8 cellular contexts compared by ENCODE assay signal in the genomic region with DNA sequence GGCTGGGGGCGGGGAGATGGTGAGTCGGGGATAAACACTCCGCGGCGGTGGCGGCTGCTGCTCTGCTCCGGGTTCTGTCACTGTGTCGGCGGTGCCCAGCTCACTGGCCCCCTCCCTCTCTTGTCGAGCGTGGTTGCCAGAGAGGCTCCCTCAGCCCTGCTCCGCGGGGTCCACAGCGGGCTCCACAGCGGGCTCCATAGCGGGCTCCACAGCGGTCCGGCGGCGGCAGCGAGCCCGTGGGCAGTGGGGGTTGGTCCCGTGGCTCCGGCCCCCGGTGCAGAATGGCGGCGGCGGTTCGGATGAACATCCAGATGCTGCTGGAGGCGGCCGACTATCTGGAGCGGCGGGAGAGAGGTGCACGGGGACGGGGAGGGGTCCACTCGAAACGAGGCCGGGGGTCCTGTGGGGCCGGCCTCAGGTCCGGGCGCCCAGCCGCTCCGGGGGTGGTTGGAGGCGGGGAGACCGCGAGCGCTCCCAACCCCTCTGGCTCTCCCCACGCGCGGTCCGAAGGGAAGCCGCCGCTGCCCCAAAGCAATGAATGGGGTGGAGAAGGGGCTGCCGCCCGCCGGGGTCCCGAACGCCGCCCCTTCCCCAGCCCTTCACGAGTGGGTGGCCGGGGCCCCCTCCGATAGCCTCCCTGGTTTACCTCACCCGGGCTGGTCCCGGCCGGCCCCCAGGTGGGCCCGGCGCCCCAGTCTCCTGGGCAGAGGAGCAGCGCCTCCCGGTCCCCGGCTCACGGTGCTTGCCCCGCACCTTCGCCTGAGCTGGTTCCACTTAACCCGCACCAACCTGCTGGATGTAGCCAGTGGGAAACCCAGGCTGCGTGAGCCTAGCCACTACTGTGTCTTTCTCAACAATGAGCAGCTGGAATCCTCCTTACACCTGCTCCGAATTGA. TPM values are rescaled to one million over a fixed set of nuclear protein-coding genes. Genes with fewer than 3 reads are reported as not detected.
DNase-seq lines count a peak whose midpoint lies in the region; ATAC-seq, FAIRE-seq and TF ChIP-seq lines count a peak whose summit lies in the region.

A gene with protein sequence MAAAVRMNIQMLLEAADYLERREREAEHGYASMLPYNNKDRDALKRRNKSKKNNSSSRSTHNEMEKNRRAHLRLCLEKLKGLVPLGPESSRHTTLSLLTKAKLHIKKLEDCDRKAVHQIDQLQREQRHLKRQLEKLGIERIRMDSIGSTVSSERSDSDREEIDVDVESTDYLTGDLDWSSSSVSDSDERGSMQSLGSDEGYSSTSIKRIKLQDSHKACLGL (plus strand): TSS at position 60 of the 896 bp plus-strand sequence. CDS start 222 bp downstream, at position 282.

- 0 to 1% methylated on average over 64 to 76 of the region's 76 CpGs for WGBS in pancreas, 2 donors

- no peak for FAIRE-seq in pancreas (lab: Jason Lieb, UNC)

- H3K27ac Mint-ChIP-seq in activated T-helper 17 cell treated with anti-CD3 and anti-CD28 coated beads, Interleukin-2, amount 50 U/mL, for 72 hours: peak within 1 kb of the TSS; percentile 88

- no peaks in the 10 kb centered on the region for H3K27me3 ChIP-seq in pancreas

- TF ChIP-seq CTCF in pancreas (IDR thresholded peaks at IDR 0.05): no peak

- intact Hi-C loops in head of caudate nucleus (cut with DNase I) (loop anchor here (2.0 kb wide), 1 partner anchor 172 kb away; a partner anchor contains a TSS), pancreas (cut with DNase I) (loop anchor here in 1 of 3 donors (10.0 kb wide), 1 partner anchor 230 kb away; no protein-coding TSS in a partner anchor)

- H3K4me3 Mint-ChIP-seq in activated T-helper 17 cell treated with anti-CD3 and anti-CD28 coated beads, Interleukin-2, amount 50 U/mL, for 72 hours: peak within 1 kb of the TSS; percentile 76

- H3K36me3 Mint-ChIP-seq in activated T-helper 17 cell treated with anti-CD3 and anti-CD28 coated beads, Interleukin-2, amount 50 U/mL, for 72 hours (ENCODE audit: low read depth): peaks cover 72% of the 10 kb centered on the region

- H3K4me1 ChIP-seq in pancreas: peaks cover 0 to 8% (median 2%) of the 10 kb centered on the region in 3 donors

- H3K9me3 Mint-ChIP-seq in activated T-helper 17 cell treated with anti-CD3 and anti-CD28 coated beads, Interleukin-2, amount 50 U/mL, for 72 hours: no peaks in the 10 kb centered on the region

- H3K4me1 Mint-ChIP-seq in activated T-helper 17 cell treated with anti-CD3 and anti-CD28 coated beads, Interleukin-2, amount 50 U/mL, for 72 hours: peaks cover 8% of the 10 kb centered on the region

- H3K4me3 ChIP-seq in pancreas: peak within 1 kb of the TSS; percentile 62 to 95 (median 70)

- peak within 1 kb of the TSS; percentile 93 to 100 (median 97) for H3K27ac ChIP-seq in pancreas

- no peaks in the 10 kb centered on the region for H3K27me3 Mint-ChIP-seq in activated T-helper 17 cell treated with anti-CD3 and anti-CD28 coated beads, Interleukin-2, amount 50 U/mL, for 72 hours

- H3K36me3 ChIP-seq in pancreas: peaks cover 0 to 3% (median 0%) of the 10 kb centered on the region in 3 donors

- DNase-seq in NCI-H1105 (lab: John Stamatoyannopoulos, UW) (peak; percentile 4), NCI-H1105 treated with DMSO at 0.1 percent for 48 hours (lab: John Stamatoyannopoulos, UW) (no peak), head of caudate nucleus (peak in 36 of 42 donors; percentile 17 to 64 (median 42)), pancreas (peak in 4 of 6 donors; percentile 16 to 71 (median 43)), HuH-7 (ENCODE audit: low spot score) (no peak)

- no peaks in the 10 kb centered on the region for H3K9me3 ChIP-seq in pancreas

- peak; percentile 2 for ATAC-seq in HG03439 (IDR thresholded peaks at IDR 0.05; ENCODE audit: unreplicated experiment)
- no peak for ATAC-seq in activated T-helper 17 cell treated with anti-CD3 and anti-CD28 coated beads, Interleukin-2, amount 50 U/mL, for 72 hours (replicated peaks)
- ATAC-seq in pancreas: peak; percentile 1 to 13 (median 6)
- ATAC-seq in HG03354 (IDR thresholded peaks at IDR 0.05; ENCODE audit: poor library complexity, severe bottlenecking, unreplicated experiment): no peak

RNA-seq across cellular contexts. Expression of the gene that starts here (rescaled TPM):
- total RNA-seq in activated T-helper 17 cell treated with anti-CD3 and anti-CD28 coated beads, Interleukin-2, amount 50 U/mL, for 72 hours: 10 to 100 TPM; 14.8 to 40.6 TPM
- 1 to 10 TPM; 2.4 to 8.6 (median 5.7) TPM for total RNA-seq in pancreas
- 1 to 10 TPM; 1.5 to 2.8 TPM for polyA plus RNA-seq in pancreas

Comparison
In these comparisons a context has a peak if more than half of its experiments do, and no peak if none do; other contexts are left out.
1. DNase-seq: peak in NCI-H1105 (single experiment), head of caudate nucleus (36 of 42) and pancreas (4 of 6); none in NCI-H1105 treated with DMSO at 0.1 percent for 48 hours (single experiment) and HuH-7 (single experiment).
2. ATAC-seq: peak in HG03439 (single experiment) and pancreas (4 of 4); none in activated T-helper 17 cell treated with anti-CD3 and anti-CD28 coated beads, Interleukin-2, amount 50 U/mL, for 72 hours (single experiment) and HG03354 (single experiment).